10 cellular contexts compared by ENCODE assay signal in the genomic region with DNA sequence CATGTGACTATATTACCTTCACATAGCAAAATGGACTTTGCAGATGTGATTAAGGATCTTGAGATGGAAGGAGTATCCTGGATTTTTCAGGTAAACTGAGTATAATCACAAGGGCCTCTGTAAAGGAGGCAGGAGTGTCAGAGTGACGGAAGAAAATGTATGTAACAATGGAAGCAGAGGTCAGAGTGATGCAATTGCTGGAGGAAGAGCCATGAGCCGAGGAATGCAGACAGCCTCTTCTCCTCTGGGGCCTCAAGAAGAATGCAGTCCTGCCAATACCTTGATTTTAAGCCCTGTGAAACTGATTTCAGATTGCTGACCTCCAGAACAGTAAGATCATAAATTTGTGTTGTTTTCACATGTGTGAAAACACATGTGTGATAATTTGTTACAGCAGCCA. TPM values are rescaled to one million over a fixed set of nuclear protein-coding genes. Genes with fewer than 3 reads are reported as not detected.
DNase-seq lines count a peak whose midpoint lies in the region; ATAC-seq, FAIRE-seq and TF ChIP-seq lines count a peak whose summit lies in the region.
"Had no signal": no experiment of that assay in that cellular context is flagged by ENCODE, and none has a peak within 500 bp of the region (broad histone marks: within the 10 kb centered on the region; RNA-seq: fewer than 3 reads in every experiment).

No MANE protein-coding gene starts in this region.

- H3K9me1 ChIP-seq in K562 (ENCODE audit: control insufficient read depth, insufficient read depth, low read length) = no peaks in the 10 kb centered on the region

- no peak overlapping the region for H3K4me2 ChIP-seq in K562 (ENCODE audit: insufficient read depth, low read length)

- CTCF ChIA-PET in K562 (lab: Yijun Ruan, JAX; ENCODE audit: low intra/inter-chr PET ratio) = no interaction called here

- H3K79me2 ChIP-seq in K562 (ENCODE audit: control insufficient read depth, insufficient read depth, low read length) = no peaks in the 10 kb centered on the region

- peaks cover 34% of the 10 kb centered on the region for H3K36me3 Mint-ChIP-seq in stimulated activated naive CD8-positive, alpha-beta T cell treated with anti-CD3 and anti-CD28 coated beads, Interleukin-15, Interleukin-2, amounts not matched to agents 100 ng/mL and 50 ng/mL, for 24 hours (ENCODE audit: low read depth)
- H3K36me3 Mint-ChIP-seq in memory B cell = peaks cover 6% of the 10 kb centered on the region

- no peak for TF ChIP-seq EP300 in K562 (IDR thresholded peaks at IDR 0.05; ENCODE audit: low read length)

- H3K4me1 Mint-ChIP-seq in stimulated activated naive CD8-positive, alpha-beta T cell treated with anti-CD3 and anti-CD28 coated beads, Interleukin-15, Interleukin-2, amounts not matched to agents 100 ng/mL and 50 ng/mL, for 24 hours (ENCODE audit: low read depth) = peaks cover 68% of the 10 kb centered on the region
- H3K4me1 Mint-ChIP-seq in stimulated activated naive CD8-positive, alpha-beta T cell treated with anti-CD3 and anti-CD28 coated beads, Interleukin-15, amount 100 ng/mL, for 72 hours = peaks cover 97% of the 10 kb centered on the region
- H3K4me1 Mint-ChIP-seq in memory B cell = no peaks in the 10 kb centered on the region

- peaks cover 41% of the 10 kb centered on the region; the same call in 2 of the 3 replicates for H3K36me3 ChIP-seq in K562 (ENCODE audit: control insufficient read depth, insufficient read depth, low read length)
- no peaks in the 10 kb centered on the region for H3K36me3 ChIP-seq in brain microvascular endothelial cell (replicated peaks)

- H3K9ac ChIP-seq in K562 (ENCODE audit: insufficient read depth in 1 of 2, low read depth in 2 of 2, low read length in 2 of 2) = no peak overlapping the region

- no peak overlapping the region for H3K4me3 ChIP-seq in K562
- no peak overlapping the region for H3K4me3 ChIP-seq in brain microvascular endothelial cell (ENCODE audit: low read depth, low read length)

- peak overlapping the region; percentile 93 for H3K27ac Mint-ChIP-seq in stimulated activated naive CD8-positive, alpha-beta T cell treated with anti-CD3 and anti-CD28 coated beads, Interleukin-15, Interleukin-2, amounts not matched to agents 100 ng/mL and 50 ng/mL, for 24 hours
- peak overlapping the region in 1 of 2 donors; percentile 42 for H3K27ac Mint-ChIP-seq in stimulated activated naive CD8-positive, alpha-beta T cell treated with anti-CD3 and anti-CD28 coated beads, Interleukin-15, amount 100 ng/mL, for 72 hours
- H3K27ac Mint-ChIP-seq in memory B cell = peak overlapping the region; percentile 46

- TF ChIP-seq CTCF in K562 (IDR thresholded peaks at IDR 0.05 in 2 of 3, conservative IDR thresholded peaks at IDR 0.05 in 1 of 3; ENCODE audit: insufficient read depth in 2 of 3, low read depth in 1 of 3, low read length in 3 of 3) = no peak
- TF ChIP-seq CTCF in brain microvascular endothelial cell (IDR thresholded peaks at IDR 0.05; ENCODE audit: low read depth, low read length, missing control alignments) = no peak

- no peak overlapping the region for H2AFZ ChIP-seq in K562 (ENCODE audit: low read depth, low read length)

- WGBS in K562 (ENCODE audit: insufficient coverage, low coverage, missing lambda C conversion rate) = 74% methylated on average over 2 of the region's 2 CpGs

- H3K27me3 ChIP-seq in K562 (ENCODE audit: control insufficient read depth in 2 of 2, insufficient read depth in 2 of 2, low read length in 2 of 2) (no peaks in the 10 kb centered on the region), brain microvascular endothelial cell (replicated peaks) (no peaks in the 10 kb centered on the region)

- in situ Hi-C loops in K562 (cut with MboI) = no loop called here
- in situ Hi-C loops in brain microvascular endothelial cell (cut with HindIII; ENCODE audit: low pct_ligation_motif_present, low sequenced_read_pairs) = no loop called here

- H4K20me1 ChIP-seq in K562 (replicated peaks; ENCODE audit: control insufficient read depth, insufficient read depth, low read length) = no peaks in the 10 kb centered on the region

- no peak for DNase-seq in stimulated activated naive CD8-positive, alpha-beta T cell treated with anti-CD3 and anti-CD28 coated beads, Interleukin-15, amount 100 ng/mL, for 72 hours
- DNase-seq in K562 (ENCODE audit: extremely low read depth in 1 of 4, low spot score in 3 of 4) (no peak), memory B cell (ENCODE audit: low spot score in 2 of 2) (no peak), EL (no peak), AG08395 (ENCODE audit: low spot score) (no peak), brain microvascular endothelial cell (no peak), SK-N-DZ (ENCODE audit: low spot score) (no peak)
- DNase-seq: NCI-H2107 had no signal

- H3K4me3 Mint-ChIP-seq in stimulated activated naive CD8-positive, alpha-beta T cell treated with anti-CD3 and anti-CD28 coated beads, Interleukin-15, Interleukin-2, amounts not matched to agents 100 ng/mL and 50 ng/mL, for 24 hours = no peak overlapping the region
- no peak overlapping the region for H3K4me3 Mint-ChIP-seq in stimulated activated naive CD8-positive, alpha-beta T cell treated with anti-CD3 and anti-CD28 coated beads, Interleukin-15, amount 100 ng/mL, for 72 hours
- no peak overlapping the region for H3K4me3 Mint-ChIP-seq in memory B cell
- H3K4me3 Mint-ChIP-seq: CD14-positive monocyte had no signal

- no peak for TF ChIP-seq POLR2A in K562 (conservative IDR thresholded peaks at IDR 0.05)

- TSS peak; percentile 30 for BruUV-seq in K562 (replicated peaks; lab: Mats Ljungman, UMichigan)

- no peak for ATAC-seq in stimulated activated naive CD8-positive, alpha-beta T cell treated with anti-CD3 and anti-CD28 coated beads, Interleukin-15, amount 100 ng/mL, for 72 hours
- no peak for ATAC-seq in K562
- ATAC-seq in memory B cell (ENCODE audit: low read depth) = no peak

- FAIRE-seq in K562 (lab: Jason Lieb, UNC) = no peak

- intact Hi-C loops in K562 (cut with micrococcal nuclease) = no loop called here

- peaks cover 22 to 24% of the 10 kb centered on the region in 2 experiments for H3K4me1 ChIP-seq in K562 (replicated peaks in 1 of 2; ENCODE audit: control insufficient read depth in 2 of 2, insufficient read depth in 2 of 2, low read length in 2 of 2)

- no peaks in the 10 kb centered on the region for H3K9me3 ChIP-seq in K562 (replicated peaks; ENCODE audit: control insufficient read depth, insufficient read depth, low read depth, low read length)

- H3K9me3 Mint-ChIP-seq in stimulated activated naive CD8-positive, alpha-beta T cell treated with anti-CD3 and anti-CD28 coated beads, Interleukin-15, Interleukin-2, amounts not matched to agents 100 ng/mL and 50 ng/mL, for 24 hours = no peaks in the 10 kb centered on the region
- H3K9me3 Mint-ChIP-seq in stimulated activated naive CD8-positive, alpha-beta T cell treated with anti-CD3 and anti-CD28 coated beads, Interleukin-15, amount 100 ng/mL, for 72 hours = no peaks in the 10 kb centered on the region
- H3K9me3 Mint-ChIP-seq in memory B cell = no peaks in the 10 kb centered on the region

- TF ChIP-seq RAD21 in K562 (CRISPR knock-in tag; conservative IDR thresholded peaks at IDR 0.05 in 1 of 2, IDR thresholded peaks at IDR 0.05 in 1 of 2) = no peak

- no peaks in the 10 kb centered on the region for H3K27me3 Mint-ChIP-seq in stimulated activated naive CD8-positive, alpha-beta T cell treated with anti-CD3 and anti-CD28 coated beads, Interleukin-15, Interleukin-2, amounts not matched to agents 100 ng/mL and 50 ng/mL, for 24 hours
- H3K27me3 Mint-ChIP-seq in stimulated activated naive CD8-positive, alpha-beta T cell treated with anti-CD3 and anti-CD28 coated beads, Interleukin-15, amount 100 ng/mL, for 72 hours = no peaks in the 10 kb centered on the region
- H3K27me3 Mint-ChIP-seq in memory B cell = no peaks in the 10 kb centered on the region

- no peak overlapping the region for H3K27ac ChIP-seq in K562 (ENCODE audit: extremely low read depth, low read depth, low read length)
- H3K27ac ChIP-seq in brain microvascular endothelial cell = no peak overlapping the region

- POLR2A ChIA-PET in K562 (lab: Yijun Ruan, JAX) = interaction anchor here (0.9 kb wide), 1 partner anchor 20 kb away, joined by 4 read pairs; no protein-coding TSS in a partner anchor

RNA-seq across cellular contexts. Expression of a gene that starts 15.1 kb away (rescaled TPM):
- total RNA-seq in K562 (2011; cell fraction: chromatin; rRNA removed; ENCODE audit: low replicate concordance) = 44.0 and 89.1 TPM in 2 replicates
- total RNA-seq in K562 (2011; cell fraction: nucleolus; rRNA removed) = 41.2 and 43.2 TPM in 2 replicates
- total RNA-seq in K562 (2011; cell fraction: nucleoplasm; rRNA removed) = 47.0 and 67.9 TPM in 2 replicates
- 8.0 and 13.7 TPM in 2 replicates for total RNA-seq in K562 (2014; rRNA removed)
- 8.0 and 10.9 TPM in 2 replicates for total RNA-seq in K562 (2014; rRNA removed; fragmentation: Illumina TruSeq; extraction: Trizol)
- total RNA-seq in K562 (2015; rRNA removed; fragmentation: Illumina TruSeq; extraction: Trizol) = 9.7 and 11.4 TPM in 2 replicates
- 15.9 and 16.8 TPM in 2 replicates for total RNA-seq in K562 (2021)
- 12.1 and 13.5 TPM in 2 replicates for polyA plus RNA-seq in K562 (2011; rRNA removed)
- polyA plus RNA-seq in K562 (2011; cell fraction: cytosol; rRNA removed) = 12.1 and 20.2 TPM in 2 replicates
- 58.3 and 71.6 TPM in 2 replicates for polyA plus RNA-seq in K562 (2011; cell fraction: nucleus; rRNA removed)
- polyA plus RNA-seq in K562 (2012) = 11.0 and 19.9 TPM in 2 replicates
- 12.3 and 13.2 TPM in 2 replicates for polyA plus RNA-seq in K562 (2014; fragmentation: Illumina TruSeq; extraction: Trizol)
- polyA plus RNA-seq in K562 (2014; fragmentation: Nextera tagmentation; extraction: Ambion mirVana) = 1 to 10 TPM; 2.0 to 5.2 TPM
- polyA plus RNA-seq in K562 (2014; rRNA removed) = 13.9 and 17.8 TPM in 2 replicates
- 8.5 and 8.9 TPM in 2 replicates for polyA minus RNA-seq in K562 (2011; rRNA and poly(A)+ RNA removed)
- 4.0 and 4.7 TPM in 2 replicates for polyA minus RNA-seq in K562 (2011; cell fraction: cytosol; rRNA and poly(A)+ RNA removed)
- 19.1 and 28.0 TPM in 2 replicates for polyA minus RNA-seq in K562 (2011; cell fraction: nucleus; rRNA and poly(A)+ RNA removed)
- polyA plus RNA-seq in SK-N-DZ (2014; cell fraction: cytosol; rRNA removed) = 17.7 and 19.0 TPM in 2 replicates
- 37.5 and 42.6 TPM in 2 replicates for polyA plus RNA-seq in SK-N-DZ (2014; cell fraction: nucleus; rRNA removed)

RNA-seq across cellular contexts. Expression of a gene that starts 16.8 kb away (rescaled TPM):
- 1.4 and 3.5 TPM in 2 replicates for total RNA-seq in K562 (2011; cell fraction: chromatin; rRNA removed; ENCODE audit: low replicate concordance)
- 1.7 and 2.3 TPM in 2 replicates for total RNA-seq in K562 (2011; cell fraction: nucleolus; rRNA removed)
- 1.2 and 1.4 TPM in 2 replicates for total RNA-seq in K562 (2011; cell fraction: nucleoplasm; rRNA removed)
- total RNA-seq in K562 (2014; rRNA removed) (0.95 and 1.3 TPM in 2 replicates), K562 (2014; rRNA removed; fragmentation: Illumina TruSeq; extraction: Trizol) (0.83 and 1.1 TPM in 2 replicates), K562 (2015; rRNA removed; fragmentation: Illumina TruSeq; extraction: Trizol) (0.94 and 1.4 TPM in 2 replicates), K562 (2021) (0.65 and 2.0 TPM in 2 replicates)
- polyA plus RNA-seq in K562 (2011; rRNA removed) (2.3 and 3.9 TPM in 2 replicates), K562 (2014; fragmentation: Illumina TruSeq; extraction: Trizol) (0.91 and 1.5 TPM in 2 replicates), K562 (2014; fragmentation: Nextera tagmentation; extraction: Ambion mirVana) (under 1 TPM; 0.01 to 0.14 TPM), K562 (2014; rRNA removed) (0.38 and 0.82 TPM in 2 replicates)
- polyA plus RNA-seq in K562 (2011; cell fraction: cytosol; rRNA removed) = 4.6 and 5.2 TPM in 2 replicates
- 5.5 and 6.0 TPM in 2 replicates for polyA plus RNA-seq in K562 (2011; cell fraction: nucleus; rRNA removed)
- polyA plus RNA-seq in K562 (2012) = 1.7 and 2.7 TPM in 2 replicates
- polyA minus RNA-seq in K562 (2011; rRNA and poly(A)+ RNA removed) = 1.6 and 1.9 TPM in 2 replicates
- 0.73 and 2.0 TPM in 2 replicates for polyA minus RNA-seq in K562 (2011; cell fraction: cytosol; rRNA and poly(A)+ RNA removed)
- 1.1 and 1.4 TPM in 2 replicates for polyA minus RNA-seq in K562 (2011; cell fraction: nucleus; rRNA and poly(A)+ RNA removed)
- 10.7 and 14.0 TPM in 2 replicates for polyA plus RNA-seq in SK-N-DZ (2014; cell fraction: cytosol; rRNA removed)
- 16.2 and 26.7 TPM in 2 replicates for polyA plus RNA-seq in SK-N-DZ (2014; cell fraction: nucleus; rRNA removed)

RNA-seq across cellular contexts. Expression of a gene that starts 27.2 kb away (rescaled TPM):
- 49.9 and 136 TPM in 2 replicates for total RNA-seq in K562 (2011; cell fraction: chromatin; rRNA removed; ENCODE audit: low replicate concordance)
- total RNA-seq in K562 (2011; cell fraction: nucleolus; rRNA removed) = 106 and 113 TPM in 2 replicates
- total RNA-seq in K562 (2011; cell fraction: nucleoplasm; rRNA removed) = 71.7 and 77.8 TPM in 2 replicates
- total RNA-seq in K562 (2014; rRNA removed) = 18.3 and 34.5 TPM in 2 replicates
- 5.1 and 6.9 TPM in 2 replicates for total RNA-seq in K562 (2014; rRNA removed; fragmentation: Illumina TruSeq; extraction: Trizol)
- total RNA-seq in K562 (2015; rRNA removed; fragmentation: Illumina TruSeq; extraction: Trizol) = 12.8 and 15.2 TPM in 2 replicates
- 47.7 and 48.8 TPM in 2 replicates for total RNA-seq in K562 (2021)
- polyA plus RNA-seq in K562 (2011; rRNA removed) = 24.8 and 59.4 TPM in 2 replicates
- polyA plus RNA-seq in K562 (2011; cell fraction: cytosol; rRNA removed) = 64.1 and 81.7 TPM in 2 replicates
- polyA plus RNA-seq in K562 (2011; cell fraction: nucleus; rRNA removed) = 104 and 152 TPM in 2 replicates
- 53.6 and 84.7 TPM in 2 replicates for polyA plus RNA-seq in K562 (2012)
- polyA plus RNA-seq in K562 (2014; fragmentation: Illumina TruSeq; extraction: Trizol) = 41.9 and 52.8 TPM in 2 replicates
- 1 to 10 TPM; 1.7 to 3.5 TPM for polyA plus RNA-seq in K562 (2014; fragmentation: Nextera tagmentation; extraction: Ambion mirVana)
- polyA plus RNA-seq in K562 (2014; rRNA removed) = 29.2 and 38.1 TPM in 2 replicates
- 30.2 and 35.6 TPM in 2 replicates for polyA minus RNA-seq in K562 (2011; rRNA and poly(A)+ RNA removed)
- 50.6 and 68.9 TPM in 2 replicates for polyA minus RNA-seq in K562 (2011; cell fraction: cytosol; rRNA and poly(A)+ RNA removed)
- polyA minus RNA-seq in K562 (2011; cell fraction: nucleus; rRNA and poly(A)+ RNA removed) = 72.0 and 98.5 TPM in 2 replicates
- polyA plus RNA-seq in SK-N-DZ (2014; cell fraction: cytosol; rRNA removed) = 0.96 and 1.5 TPM in 2 replicates
- polyA plus RNA-seq in SK-N-DZ (2014; cell fraction: nucleus; rRNA removed) = 0.79 and 2.1 TPM in 2 replicates

RNA-seq across cellular contexts. Expression of a gene that starts 32.6 kb away (rescaled TPM):
- 27.9 and 57.1 TPM in 2 replicates for total RNA-seq in K562 (2011; cell fraction: chromatin; rRNA removed; ENCODE audit: low replicate concordance)
- total RNA-seq in K562 (2011; cell fraction: nucleolus; rRNA removed) = 43.4 and 54.2 TPM in 2 replicates
- total RNA-seq in K562 (2011; cell fraction: nucleoplasm; rRNA removed) = 39.5 and 46.4 TPM in 2 replicates
- 43.3 and 51.5 TPM in 2 replicates for total RNA-seq in K562 (2014; rRNA removed)
- 29.9 and 33.3 TPM in 2 replicates for total RNA-seq in K562 (2014; rRNA removed; fragmentation: Illumina TruSeq; extraction: Trizol)
- total RNA-seq in K562 (2015; rRNA removed; fragmentation: Illumina TruSeq; extraction: Trizol) = 40.0 and 41.2 TPM in 2 replicates
- total RNA-seq in K562 (2021) = 49.6 and 55.1 TPM in 2 replicates
- polyA plus RNA-seq in K562 (2011; rRNA removed) = 56.4 and 60.2 TPM in 2 replicates
- polyA plus RNA-seq in K562 (2011; cell fraction: cytosol; rRNA removed) = 66.5 and 92.3 TPM in 2 replicates
- polyA plus RNA-seq in K562 (2011; cell fraction: nucleus; rRNA removed) = 53.3 and 62.7 TPM in 2 replicates
- 47.4 and 54.4 TPM in 2 replicates for polyA plus RNA-seq in K562 (2012)
- polyA plus RNA-seq in K562 (2014; fragmentation: Illumina TruSeq; extraction: Trizol) = 54.0 and 55.2 TPM in 2 replicates
- 10 to 100 TPM in 1 of 2 experiments, 1 to 10 TPM in 1; 8.0 to 12.2 TPM for polyA plus RNA-seq in K562 (2014; fragmentation: Nextera tagmentation; extraction: Ambion mirVana)
- polyA plus RNA-seq in K562 (2014; rRNA removed) = 34.5 and 47.2 TPM in 2 replicates
- polyA minus RNA-seq in K562 (2011; rRNA and poly(A)+ RNA removed) = 42.4 and 60.6 TPM in 2 replicates
- polyA minus RNA-seq in K562 (2011; cell fraction: cytosol; rRNA and poly(A)+ RNA removed) = 22.8 and 28.5 TPM in 2 replicates
- 17.6 and 22.2 TPM in 2 replicates for polyA minus RNA-seq in K562 (2011; cell fraction: nucleus; rRNA and poly(A)+ RNA removed)
- 32.9 and 33.0 TPM in 2 replicates for polyA plus RNA-seq in SK-N-DZ (2014; cell fraction: cytosol; rRNA removed)
- polyA plus RNA-seq in SK-N-DZ (2014; cell fraction: nucleus; rRNA removed) = 17.7 and 25.3 TPM in 2 replicates
